In the genomic region with DNA sequence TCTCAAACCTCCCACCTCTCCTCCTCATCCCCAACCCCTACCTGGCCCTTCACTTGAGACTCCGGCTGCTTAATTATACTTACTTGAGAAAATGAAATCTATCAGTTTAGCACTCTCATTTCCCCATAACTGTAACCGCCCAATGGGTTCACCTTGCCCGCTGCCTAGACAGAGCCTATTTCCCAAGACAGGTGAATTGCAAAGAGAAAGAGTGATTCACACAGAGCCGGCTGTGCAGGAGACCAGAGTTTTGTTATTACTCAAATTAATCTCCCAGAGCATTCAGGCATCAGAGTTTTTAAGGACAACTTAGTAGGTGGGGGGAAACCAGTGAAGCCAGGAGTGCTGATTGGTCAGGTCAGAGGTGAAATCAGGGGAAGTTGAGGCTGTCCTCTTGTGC, we compare ENCODE assay signal across 23 cellular contexts.
"Had no signal": no experiment of that assay in that cellular context is flagged by ENCODE, and none has a peak within 500 bp of the region (broad histone marks: within the 10 kb centered on the region; RNA-seq: fewer than 3 reads in every experiment).

No MANE protein-coding gene starts in this region.

- H3K4me3 Mint-ChIP-seq: natural killer cell treated with Interleukin-12 subunit alpha and Interleukin-12 subunit beta and Interleukin-15 and Interleukin-18, amount 100 ng/mL, for 72 hours; neural progenitor cell had no signal

- H3K4me1 ChIP-seq: colonic mucosa, neural progenitor cell, right atrium auricular region, stomach, transverse colon had no signal

- DNase-seq: colonic mucosa; dermis blood vessel endothelial cell; erythroblast; foreskin melanocyte; head of caudate nucleus; left colon; left ventricle myocardium superior; mesenchymal stem cell; midbrain; nucleus accumbens; ovary; small intestine; stimulated activated CD4-positive, alpha-beta T cell treated with anti-CD3 and anti-CD28 coated beads, Interleukin-12 subunit alpha, Interleukin-12 subunit beta, amount 100 ng/mL, for 4 hours; stimulated activated CD4-positive, alpha-beta T cell treated with anti-CD3 and anti-CD28 coated beads, Interleukin-2, amount 100 ng/mL, for 48 hours; stomach; substantia nigra; transverse colon had no signal

- H3K4me3 ChIP-seq: colonic mucosa, hepatocyte, lung, neural progenitor cell, ovary, right atrium auricular region, stomach, thoracic aorta, transverse colon had no signal

- H3K27ac Mint-ChIP-seq: natural killer cell treated with Interleukin-12 subunit alpha and Interleukin-12 subunit beta and Interleukin-15 and Interleukin-18, amount 100 ng/mL, for 72 hours; neural progenitor cell had no signal

- H2AFZ ChIP-seq: hepatocyte, neural progenitor cell had no signal

- H3K4me2 ChIP-seq: hepatocyte, neural progenitor cell had no signal

- H3K4me1 Mint-ChIP-seq: neural progenitor cell had no signal

- H3K9ac ChIP-seq: neural progenitor cell had no signal

- H3K9me3 ChIP-seq: colonic mucosa, ovary had no signal

- H3K36me3 ChIP-seq: colonic mucosa, neural progenitor cell, ovary, right atrium auricular region, stomach, thoracic aorta, transverse colon had no signal

- FAIRE-seq: small intestine had no signal

- H3K79me2 ChIP-seq: hepatocyte had no signal

- H3K27ac ChIP-seq: colonic mucosa, hepatocyte, neural progenitor cell, ovary, right atrium auricular region, stomach, thoracic aorta, transverse colon had no signal

- ATAC-seq: left colon; left ventricle myocardium superior; natural killer cell treated with Interleukin-12 subunit alpha and Interleukin-12 subunit beta and Interleukin-15 and Interleukin-18, amount 100 ng/mL, for 72 hours had no signal

- H3K27me3 ChIP-seq: colonic mucosa, hepatocyte, neural progenitor cell, ovary, right atrium auricular region, stomach, transverse colon had no signal
